In genomic region chr19:15264933-15265206, GRCh38 we compare ENCODE assay signal across 16 cellular contexts. TPM values are rescaled to one million over a fixed set of nuclear protein-coding genes. Genes with fewer than 3 reads are reported as not detected.
A peak's percentile ranks its signal among the peaks of the same experiment; 100 is the strongest.
DNase-seq lines count a peak whose midpoint lies in the region; ATAC-seq, FAIRE-seq and TF ChIP-seq lines count a peak whose summit lies in the region.
"Had no signal": no experiment of that assay in that cellular context is flagged by ENCODE, and none has a peak within 500 bp of the region (broad histone marks: within the 10 kb centered on the region; RNA-seq: fewer than 3 reads in every experiment).

No MANE protein-coding gene starts in this region.

- H3K4me1 ChIP-seq in heart right ventricle, result peaks cover 27 to 70% (median 65%) of the 10 kb centered on the region in 9 donors
- no peaks in the 10 kb centered on the region for H3K4me1 ChIP-seq in colonic mucosa
- peaks cover 46 to 74% (median 59%) of the 10 kb centered on the region in 3 donors for H3K4me1 ChIP-seq in pancreas
- H3K4me1 ChIP-seq in upper lobe of left lung, result peaks cover 36 to 50% (median 48%) of the 10 kb centered on the region in 4 donors
- no peaks in the 10 kb centered on the region for H3K4me1 ChIP-seq in PC-9 (replicated peaks; ENCODE audit: insufficient read depth)

- POLR2A ChIA-PET in PC-9 (lab: Charles Lee; ENCODE audit: unreplicated experiment), result no interaction called here

- TF ChIP-seq POLR2A in upper lobe of left lung (IDR thresholded peaks at IDR 0.05), result no peak

- 89 to 100% methylated on average over 1 of the region's 1 CpG for WGBS in heart right ventricle, 2 donors
- WGBS in pancreas, 2 donors, result 62 to 92% methylated on average over 1 of the region's 1 CpG
- 60 to 91% methylated on average over 1 of the region's 1 CpG for WGBS in upper lobe of left lung, 2 donors

- H3K27ac ChIP-seq in heart right ventricle (peak overlapping the region in 9 of 10 donors; percentile 33 to 81 (median 68)), colonic mucosa (peak overlapping the region; percentile 24), pancreas (peak overlapping the region; percentile 42 to 88 (median 68)), upper lobe of left lung (peak overlapping the region; percentile 65 to 70 (median 66)), PC-9 (no peak overlapping the region)

- TF ChIP-seq EP300 in upper lobe of left lung (IDR thresholded peaks at IDR 0.05), result no peak

- intact Hi-C loops in heart right ventricle (cut with DNase I) (loop anchor here (2.0 to 10.0 kb wide), 10 partner anchors 60 to 292 kb away; partner anchors contain the start of genes AKAP8 (in 5 of the 10) and BRD4 (in 3 of the 10)), left ventricle myocardium superior (cut with micrococcal nuclease) (no loop called here), colonic mucosa (cut with DNase I) (loop anchor here (10.0 kb wide), 2 partner anchors 110 to 290 kb away; partner anchors contain the start of gene AKAP8), pancreas (cut with DNase I) (loop anchor here in 1 of 3 donors (10.0 kb wide), 2 partner anchors 50 to 290 kb away; no protein-coding TSS in a partner anchor), PC-9 (cut with micrococcal nuclease; ENCODE audit: unreplicated experiment) (loop anchor here (5.0 kb wide), 1 partner anchor 292 kb away; no protein-coding TSS in a partner anchor)

- no peak for TF ChIP-seq CTCF in heart right ventricle (IDR thresholded peaks at IDR 0.05)
- no peak for TF ChIP-seq CTCF in colonic mucosa (IDR thresholded peaks at IDR 0.05)
- no peak for TF ChIP-seq CTCF in pancreas (IDR thresholded peaks at IDR 0.05)
- no peak for TF ChIP-seq CTCF in upper lobe of left lung (IDR thresholded peaks at IDR 0.05)
- TF ChIP-seq CTCF in PC-9 (conservative IDR thresholded peaks at IDR 0.05), result no peak

- BruUV-seq in PC-9 (replicated peaks; lab: Mats Ljungman, UMichigan), result no TSS peak

- no peak overlapping the region for H2AFZ ChIP-seq in PC-9

- CTCF ChIA-PET in PC-9 (lab: Charles Lee), result no interaction called here

- no peaks in the 10 kb centered on the region for H3K27me3 ChIP-seq in heart right ventricle
- no peaks in the 10 kb centered on the region for H3K27me3 ChIP-seq in colonic mucosa
- H3K27me3 ChIP-seq in pancreas, result no peaks in the 10 kb centered on the region
- H3K27me3 ChIP-seq in upper lobe of left lung, result no peaks in the 10 kb centered on the region
- H3K27me3 ChIP-seq in PC-9 (ENCODE audit: insufficient read depth, low read depth), result no peaks in the 10 kb centered on the region

- H3K79me2 ChIP-seq in PC-9 (ENCODE audit: low read depth), result peaks cover 75% of the 10 kb centered on the region

- no peak for ATAC-seq in heart right ventricle
- no peak for ATAC-seq in left ventricle myocardium superior
- ATAC-seq in pancreas, result peak in 2 of 4 donors; percentile 2 to 3
- no peak for ATAC-seq in upper lobe of left lung (ENCODE audit: low FRiP score in 2 of 2)

- no peak overlapping the region for H3K4me2 ChIP-seq in PC-9

- peaks cover 10 to 99% (median 56%) of the 10 kb centered on the region in 9 donors for H3K36me3 ChIP-seq in heart right ventricle
- H3K36me3 ChIP-seq in colonic mucosa, result peaks cover 12% of the 10 kb centered on the region
- peaks cover 0 to 30% (median 0%) of the 10 kb centered on the region in 3 donors for H3K36me3 ChIP-seq in pancreas
- peaks cover 20 to 91% (median 65%) of the 10 kb centered on the region in 4 donors for H3K36me3 ChIP-seq in upper lobe of left lung
- peaks cover 68% of the 10 kb centered on the region for H3K36me3 ChIP-seq in PC-9 (ENCODE audit: low read depth)

- no peaks in the 10 kb centered on the region for H3K9me3 ChIP-seq in heart right ventricle
- H3K9me3 ChIP-seq in colonic mucosa, result no peaks in the 10 kb centered on the region
- H3K9me3 ChIP-seq in pancreas, result no peaks in the 10 kb centered on the region
- no peaks in the 10 kb centered on the region for H3K9me3 ChIP-seq in upper lobe of left lung
- H3K9me3 ChIP-seq in PC-9 (ENCODE audit: insufficient read depth, low read depth), result no peaks in the 10 kb centered on the region

- FAIRE-seq in pancreas (lab: Jason Lieb, UNC), result no peak

- H3K4me3 ChIP-seq in heart right ventricle (no peak overlapping the region), colonic mucosa (no peak overlapping the region), pancreas (no peak overlapping the region), upper lobe of left lung (no peak overlapping the region), PC-9 (no peak overlapping the region)

- H3F3A ChIP-seq in PC-9 (ENCODE audit: insufficient read depth, low read depth), result peaks cover 43% of the 10 kb centered on the region

- DNase-seq in heart right ventricle (no peak), left ventricle myocardium superior (no peak), colonic mucosa (no peak), pancreas (no peak), upper lobe of left lung (no peak), PC-9 (no peak), GM19240 (ENCODE audit: insufficient read length, low spot score) (no peak)
- DNase-seq in activated CD8-positive, alpha-beta memory T cell treated with anti-CD3 and anti-CD28 coated beads, Interleukin-2, amount 50 U/mL, for 4 hours, result no peak
- DNase-seq: ACHN; activated naive CD8-positive, alpha-beta T cell treated with anti-CD3 and anti-CD28 coated beads, Interleukin-2, amount 10 ng/mL, durations not matched to agents 7 days and 5 days; CD8-positive, alpha-beta memory T cell; HFFc6; midbrain; NCI-H2029 treated with DMSO at 0.1 percent for 48 hours; NCI-H69 had no signal

- H3K9ac ChIP-seq in colonic mucosa (ENCODE audit: low read depth in 2 of 2, low read length in 2 of 2), result no peak overlapping the region

- H3K9me2 ChIP-seq in PC-9 (ENCODE audit: insufficient read depth), result no peaks in the 10 kb centered on the region

- peaks cover 93% of the 10 kb centered on the region for H4K20me1 ChIP-seq in PC-9 (ENCODE audit: insufficient read depth)

RNA-seq across cellular contexts. Expression of gene EPHX3, which starts 32.6 kb away (rescaled TPM):
- total RNA-seq in heart right ventricle (under 1 TPM in 5 of 10 donors, not detected in 5; 0.15 to 0.32 (median 0.17) TPM), left ventricle myocardium superior (not detected), colonic mucosa (under 1 TPM; 0.53 to 0.82 TPM), pancreas (under 1 TPM in 4 of 6 donors, not detected in 2; 0.09 to 0.59 (median 0.17) TPM), upper lobe of left lung (1 to 10 TPM; 2.0 to 4.8 (median 2.3) TPM), PC-9 (2021) (17.7 and 20.1 TPM in 2 replicates)
- polyA plus RNA-seq in heart right ventricle (under 1 TPM in 1 of 2 donors, not detected in 1; 0.20 TPM), pancreas (under 1 TPM in 1 of 2 donors, not detected in 1; 0.16 TPM)
- total RNA-seq: activated naive CD8-positive, alpha-beta T cell treated with anti-CD3 and anti-CD28 coated beads, Interleukin-2, amount 10 ng/mL, durations not matched to agents 7 days and 5 days; CD8-positive, alpha-beta memory T cell; occipital lobe had no signal
- polyA plus RNA-seq: CD8-positive, alpha-beta memory T cell had no signal
